Comparison of ENCODE assay signal across 10 cellular contexts in the genomic region with DNA sequence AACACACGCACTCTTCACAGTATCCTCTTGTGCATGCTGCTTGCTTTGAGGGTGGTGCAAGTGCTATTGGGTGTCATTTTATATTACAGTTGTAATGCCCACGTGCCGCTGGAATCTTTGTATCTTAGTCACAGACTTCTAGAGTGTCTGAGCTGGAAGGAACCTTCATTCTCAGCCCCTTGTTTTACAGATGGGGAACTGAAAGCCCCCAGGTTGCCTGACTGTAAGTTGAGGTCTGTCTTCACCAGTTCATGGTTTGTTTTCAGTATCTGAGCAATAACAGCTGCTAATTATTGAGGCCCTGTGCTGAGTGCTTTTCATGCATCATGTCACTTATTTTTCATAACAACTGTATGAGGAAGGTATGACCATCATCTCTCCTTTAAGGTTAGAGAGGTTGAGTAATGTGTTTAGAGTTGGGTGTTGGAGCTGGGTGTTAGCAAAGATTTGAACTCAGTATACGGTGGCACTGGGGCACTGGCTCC.
A peak's percentile ranks its signal among the peaks of the same experiment; 100 is the strongest.
DNase-seq lines count a peak whose midpoint lies in the region; ATAC-seq lines count a peak whose summit lies in the region.
"Had no signal": no experiment of that assay in that cellular context is flagged by ENCODE, and none has a peak within 500 bp of the region (broad histone marks: within the 10 kb centered on the region; RNA-seq: fewer than 3 reads in every experiment).

No MANE protein-coding gene starts in this region.

- CTCF ChIA-PET in activated naive CD4-positive, alpha-beta T cell treated with anti-CD3 and anti-CD28 coated beads for 36 hours (lab: Charles Lee), result no interaction called here

- H3K4me3 Mint-ChIP-seq in memory B cell, result peak overlapping the region; percentile 76
- H3K4me3 Mint-ChIP-seq in activated naive CD4-positive, alpha-beta T cell treated with anti-CD3 and anti-CD28 coated beads for 36 hours, result no peak overlapping the region
- H3K4me3 Mint-ChIP-seq in activated T-helper 1 cell treated with anti-CD3 and anti-CD28 coated beads, Interleukin-12 subunit alpha, Interleukin-12 subunit beta, Interleukin-2, Interleukin-4 antibody, amounts not matched to agents 30 ng/mL and 10 ng/mL and 1 ng/mL, durations not matched to agents 14 hours and 24 hours and 36 hours, result no peak overlapping the region

- peak overlapping the region; percentile 99 for H3K27ac Mint-ChIP-seq in memory B cell
- H3K27ac Mint-ChIP-seq in activated naive CD4-positive, alpha-beta T cell treated with anti-CD3 and anti-CD28 coated beads for 36 hours, result no peak overlapping the region
- no peak overlapping the region for H3K27ac Mint-ChIP-seq in activated T-helper 1 cell treated with anti-CD3 and anti-CD28 coated beads, Interleukin-12 subunit alpha, Interleukin-12 subunit beta, Interleukin-2, Interleukin-4 antibody, amounts not matched to agents 30 ng/mL and 10 ng/mL and 1 ng/mL, durations not matched to agents 14 hours and 24 hours and 36 hours

- no peaks in the 10 kb centered on the region for H3K9me3 Mint-ChIP-seq in memory B cell
- H3K9me3 Mint-ChIP-seq in activated naive CD4-positive, alpha-beta T cell treated with anti-CD3 and anti-CD28 coated beads for 36 hours, result no peaks in the 10 kb centered on the region
- H3K9me3 Mint-ChIP-seq in activated T-helper 1 cell treated with anti-CD3 and anti-CD28 coated beads, Interleukin-12 subunit alpha, Interleukin-12 subunit beta, Interleukin-2, Interleukin-4 antibody, amounts not matched to agents 30 ng/mL and 10 ng/mL and 1 ng/mL, durations not matched to agents 14 hours and 24 hours and 36 hours, result no peaks in the 10 kb centered on the region

- ATAC-seq in GM18868 (IDR thresholded peaks at IDR 0.05; ENCODE audit: unreplicated experiment) (peak; percentile 78), GM21723 (IDR thresholded peaks at IDR 0.05; ENCODE audit: unreplicated experiment) (peak; percentile 80), HG03432 (IDR thresholded peaks at IDR 0.05; ENCODE audit: unreplicated experiment) (peak; percentile 78), memory B cell (ENCODE audit: low read depth) (peak; percentile 68)
- ATAC-seq: gastroesophageal sphincter had no signal

- peaks cover 1% of the 10 kb centered on the region for H3K36me3 Mint-ChIP-seq in memory B cell
- peaks cover 1% of the 10 kb centered on the region for H3K36me3 Mint-ChIP-seq in activated naive CD4-positive, alpha-beta T cell treated with anti-CD3 and anti-CD28 coated beads for 36 hours (ENCODE audit: low read depth)
- no peaks in the 10 kb centered on the region for H3K36me3 Mint-ChIP-seq in activated T-helper 1 cell treated with anti-CD3 and anti-CD28 coated beads, Interleukin-12 subunit alpha, Interleukin-12 subunit beta, Interleukin-2, Interleukin-4 antibody, amounts not matched to agents 30 ng/mL and 10 ng/mL and 1 ng/mL, durations not matched to agents 14 hours and 24 hours and 36 hours (ENCODE audit: low read depth)

- peaks cover 58% of the 10 kb centered on the region for H3K4me1 Mint-ChIP-seq in memory B cell
- H3K4me1 Mint-ChIP-seq in activated naive CD4-positive, alpha-beta T cell treated with anti-CD3 and anti-CD28 coated beads for 36 hours (ENCODE audit: low read depth), result peaks cover 10% of the 10 kb centered on the region
- peaks cover 16% of the 10 kb centered on the region for H3K4me1 Mint-ChIP-seq in activated T-helper 1 cell treated with anti-CD3 and anti-CD28 coated beads, Interleukin-12 subunit alpha, Interleukin-12 subunit beta, Interleukin-2, Interleukin-4 antibody, amounts not matched to agents 30 ng/mL and 10 ng/mL and 1 ng/mL, durations not matched to agents 14 hours and 24 hours and 36 hours (ENCODE audit: low read depth)

- DNase-seq in memory B cell (ENCODE audit: low spot score in 2 of 2) (peak; percentile 45 to 72), HK-2 (ENCODE audit: unreplicated experiment) (no peak), hypothalamus (lab: John Stamatoyannopoulos, UW) (no peak)
- DNase-seq in activated naive CD4-positive, alpha-beta T cell treated with anti-CD3 and anti-CD28 coated beads for 36 hours, result no peak
- DNase-seq in activated T-helper 1 cell treated with anti-CD3 and anti-CD28 coated beads, Interleukin-12 subunit alpha, Interleukin-12 subunit beta, Interleukin-2, Interleukin-4 antibody, amounts not matched to agents 30 ng/mL and 10 ng/mL and 1 ng/mL, durations not matched to agents 14 hours and 24 hours and 36 hours (ENCODE audit: low spot score), result no peak
- DNase-seq: activated CD4-positive, alpha-beta T cell treated with anti-CD3 and anti-CD28 coated beads, Interleukin-2, amount 50 U/mL, for 1 hour had no signal

- intact Hi-C loops in activated naive CD4-positive, alpha-beta T cell treated with anti-CD3 and anti-CD28 coated beads for 36 hours (cut with micrococcal nuclease), result no loop called here
- intact Hi-C loops in activated T-helper 1 cell treated with anti-CD3 and anti-CD28 coated beads, Interleukin-12 subunit alpha, Interleukin-12 subunit beta, Interleukin-2, Interleukin-4 antibody, amounts not matched to agents 30 ng/mL and 10 ng/mL and 1 ng/mL, durations not matched to agents 14 hours and 24 hours and 36 hours (cut with micrococcal nuclease), result no loop called here

- H3K27me3 Mint-ChIP-seq in memory B cell, result no peaks in the 10 kb centered on the region
- H3K27me3 Mint-ChIP-seq in activated naive CD4-positive, alpha-beta T cell treated with anti-CD3 and anti-CD28 coated beads for 36 hours (ENCODE audit: low read depth), result no peaks in the 10 kb centered on the region
- peaks cover 3% of the 10 kb centered on the region for H3K27me3 Mint-ChIP-seq in activated T-helper 1 cell treated with anti-CD3 and anti-CD28 coated beads, Interleukin-12 subunit alpha, Interleukin-12 subunit beta, Interleukin-2, Interleukin-4 antibody, amounts not matched to agents 30 ng/mL and 10 ng/mL and 1 ng/mL, durations not matched to agents 14 hours and 24 hours and 36 hours (ENCODE audit: insufficient read depth)

Comparison
In these comparisons a context has a peak if more than half of its experiments do, and no peak if none do; other contexts are left out.
1. DNase-seq: peak in memory B cell (2 of 2); none in activated naive CD4-positive, alpha-beta T cell treated with anti-CD3 and anti-CD28 coated beads for 36 hours (single experiment), HK-2 (single experiment), hypothalamus (0 of 51) and activated T-helper 1 cell treated with anti-CD3 and anti-CD28 coated beads, Interleukin-12 subunit alpha, Interleukin-12 subunit beta, Interleukin-2, Interleukin-4 antibody, amounts not matched to agents 30 ng/mL and 10 ng/mL and 1 ng/mL, durations not matched to agents 14 hours and 24 hours and 36 hours (single experiment).
2. Peak in every context shown above with its lines, with median percentiles within 50 percentile points of each other: ATAC-seq.